In genomic region chr22:30890689-30891442, GRCh38 we compare ENCODE assay signal across 8 cellular contexts.
DNase-seq lines count a peak whose midpoint lies in the region; ATAC-seq, FAIRE-seq and TF ChIP-seq lines count a peak whose summit lies in the region.

No MANE protein-coding gene starts in this region.

- 72 to 74% methylated on average over 17 of the region's 17 CpGs for WGBS in pancreas, 2 donors

- TF ChIP-seq CTCF in fibroblast of mammary gland (conservative IDR thresholded peaks at IDR 0.05; ENCODE audit: control insufficient read depth, insufficient read depth, low read depth, low read length) = peak; percentile 80
- TF ChIP-seq CTCF in pancreas (IDR thresholded peaks at IDR 0.05) = peak; percentile 62 to 82 (median 71)

- H3K27me3 ChIP-seq in pancreas = no peaks in the 10 kb centered on the region

- DNase-seq in CD1c-positive myeloid dendritic cell (ENCODE audit: extremely low spot score) = peak; percentile 2
- DNase-seq in HT-29 (ENCODE audit: low spot score) = peak; percentile 33
- DNase-seq in activated CD4-positive, alpha-beta memory T cell treated with anti-CD3 and anti-CD28 coated beads, Interleukin-2, amount 10 ng/mL, durations not matched to agents 7 days and 5 days = peak; percentile 42
- peak; percentile 28 for DNase-seq in fibroblast of mammary gland (ENCODE audit: low read depth)
- DNase-seq in pancreas = peak in 5 of 6 donors; percentile 14 to 85 (median 57)
- DNase-seq in NOMO-1 treated with DMSO at 0.1 percent for 48 hours (lab: John Stamatoyannopoulos, UW; ENCODE audit: unreplicated experiment) = no peak
- no peak for DNase-seq in immature natural killer cell

- H3K27ac ChIP-seq in pancreas = no peak overlapping the region

- CTCF ChIA-PET in activated CD4-positive, alpha-beta memory T cell treated with anti-CD3 and anti-CD28 coated beads, Interleukin-2, amount 10 ng/mL, durations not matched to agents 7 days and 5 days (lab: Charles Lee) = interaction anchor here (0.6 to 2.2 kb wide), 11 partner anchors 8 to 477 kb away, joined by 3 to 10 read pairs (median 3); partner anchors contain the start of gene SLC35E4

- no peak for FAIRE-seq in pancreas (lab: Jason Lieb, UNC)

- H3K27ac Mint-ChIP-seq in activated CD4-positive, alpha-beta memory T cell treated with anti-CD3 and anti-CD28 coated beads, Interleukin-2, amount 10 ng/mL, durations not matched to agents 7 days and 5 days = no peak overlapping the region
- no peak overlapping the region for H3K27ac Mint-ChIP-seq in immature natural killer cell

- intact Hi-C loops in pancreas (cut with DNase I) = no loop called here

- H3K4me3 Mint-ChIP-seq in activated CD4-positive, alpha-beta memory T cell treated with anti-CD3 and anti-CD28 coated beads, Interleukin-2, amount 10 ng/mL, durations not matched to agents 7 days and 5 days = no peak overlapping the region
- H3K4me3 Mint-ChIP-seq in immature natural killer cell = no peak overlapping the region

- no peaks in the 10 kb centered on the region for H3K4me1 ChIP-seq in pancreas

- H3K27me3 Mint-ChIP-seq in activated CD4-positive, alpha-beta memory T cell treated with anti-CD3 and anti-CD28 coated beads, Interleukin-2, amount 10 ng/mL, durations not matched to agents 7 days and 5 days = no peaks in the 10 kb centered on the region
- peaks cover 0 to 3% (median 2%) of the 10 kb centered on the region in 3 donors for H3K27me3 Mint-ChIP-seq in immature natural killer cell (ENCODE audit: low read depth in 3 of 3)

- no peaks in the 10 kb centered on the region for H3K9me3 Mint-ChIP-seq in activated CD4-positive, alpha-beta memory T cell treated with anti-CD3 and anti-CD28 coated beads, Interleukin-2, amount 10 ng/mL, durations not matched to agents 7 days and 5 days
- no peaks in the 10 kb centered on the region for H3K9me3 Mint-ChIP-seq in immature natural killer cell

- POLR2A ChIA-PET in activated CD4-positive, alpha-beta memory T cell treated with anti-CD3 and anti-CD28 coated beads, Interleukin-2, amount 10 ng/mL, durations not matched to agents 7 days and 5 days (lab: Charles Lee) = interaction anchor here (1.3 kb wide), 1 partner anchor 256 kb away, joined by 4 read pairs; no protein-coding TSS in a partner anchor

- peaks cover 0 to 5% (median 0%) of the 10 kb centered on the region in 3 donors for H3K36me3 ChIP-seq in pancreas

- H3K36me3 Mint-ChIP-seq in activated CD4-positive, alpha-beta memory T cell treated with anti-CD3 and anti-CD28 coated beads, Interleukin-2, amount 10 ng/mL, durations not matched to agents 7 days and 5 days (ENCODE audit: low read depth) = no peaks in the 10 kb centered on the region
- H3K36me3 Mint-ChIP-seq in immature natural killer cell = peaks cover 0 to 7% (median 0%) of the 10 kb centered on the region in 3 donors

- peak; percentile 50 to 92 (median 87) for ATAC-seq in pancreas
- no peak for ATAC-seq in GM18861 (IDR thresholded peaks at IDR 0.05; ENCODE audit: unreplicated experiment)

- H3K9me3 ChIP-seq in pancreas = no peaks in the 10 kb centered on the region

- H3K4me3 ChIP-seq in fibroblast of mammary gland (ENCODE audit: control insufficient read depth, low read depth, low read length) = no peak overlapping the region
- H3K4me3 ChIP-seq in pancreas = no peak overlapping the region

- peaks cover 11% of the 10 kb centered on the region for H3K4me1 Mint-ChIP-seq in activated CD4-positive, alpha-beta memory T cell treated with anti-CD3 and anti-CD28 coated beads, Interleukin-2, amount 10 ng/mL, durations not matched to agents 7 days and 5 days
- H3K4me1 Mint-ChIP-seq in immature natural killer cell = peaks cover 0 to 4% of the 10 kb centered on the region in 2 donors

Comparison
In these comparisons a context has a peak if more than half of its experiments do, and no peak if none do; other contexts are left out.
1. DNase-seq: peak in CD1c-positive myeloid dendritic cell (single experiment), HT-29 (single experiment), activated CD4-positive, alpha-beta memory T cell treated with anti-CD3 and anti-CD28 coated beads, Interleukin-2, amount 10 ng/mL, durations not matched to agents 7 days and 5 days (single experiment), fibroblast of mammary gland (single experiment) and pancreas (5 of 6); none in NOMO-1 treated with DMSO at 0.1 percent for 48 hours (single experiment) and immature natural killer cell (0 of 3).